Comparison of ENCODE assay signal across 8 cellular contexts in genomic region chr3:49724586-49724985, GRCh38. TPM values are rescaled to one million over a fixed set of nuclear protein-coding genes. Genes with fewer than 3 reads are reported as not detected.
DNase-seq lines count a peak whose midpoint lies in the region; ATAC-seq and TF ChIP-seq lines count a peak whose summit lies in the region.

No MANE protein-coding gene starts in this region.

- H2AFZ ChIP-seq in KMS-11 (ENCODE audit: low read depth): 0 out of 2 replicates have a peak overlapping the region, but pooled peaks have one; percentile 41

- TF ChIP-seq CTCF in BJ (IDR thresholded peaks at IDR 0.05; ENCODE audit: insufficient read depth, low read depth, low read length): no peak
- TF ChIP-seq CTCF in KMS-11 (conservative IDR thresholded peaks at IDR 0.05; ENCODE audit: low read depth, low read length): no peak
- TF ChIP-seq CTCF in brain (conservative IDR thresholded peaks at IDR 0.05): no peak
- TF ChIP-seq CTCF in lower lobe of right lung (IDR thresholded peaks at IDR 0.05): no peak

- peak overlapping the region; percentile 90 to 98 (median 97) for H3K27ac Mint-ChIP-seq in brain

- H3K79me2 ChIP-seq in KMS-11 (ENCODE audit: insufficient read depth, low read depth): peaks cover 9% of the 10 kb centered on the region; the same call in 1 of the 2 replicates

- H3K9me3 ChIP-seq in lower lobe of right lung: no peaks in the 10 kb centered on the region

- peaks cover 12% of the 10 kb centered on the region for H3K27me3 Mint-ChIP-seq in brain

- H3K9ac ChIP-seq in KMS-11: peak overlapping the region; percentile 91

- H3K4me3 Mint-ChIP-seq in brain: peak overlapping the region; percentile 93 to 95 (median 94)

- POLR2A ChIA-PET in BJ (lab: Charles Lee): no interaction called here

- DNase-seq in BJ (ENCODE audit: low read depth) (no peak), lower lobe of right lung (no peak), GF-D8 (lab: John Stamatoyannopoulos, UW) (no peak), kidney tubule cell (ENCODE audit: low spot score) (no peak)

- 19% methylated on average over 6 of the region's 6 CpGs for whole genome bisulfite sequencing in urinary bladder

- CTCF ChIA-PET in BJ (lab: Yijun Ruan, JAX): interaction anchor here (1.4 kb wide), 1 partner anchor 78 kb away, joined by 5 read pairs; the partner anchor contains the start of gene INKA1

- H3K4me2 ChIP-seq in KMS-11: peak overlapping the region; percentile 91

- H3K36me3 ChIP-seq in BJ (ENCODE audit: control insufficient read depth, insufficient read depth, low read length) (peaks cover 28% of the 10 kb centered on the region), KMS-11 (ENCODE audit: insufficient read depth) (no peaks in the 10 kb centered on the region), lower lobe of right lung (peaks cover 65% of the 10 kb centered on the region), urinary bladder (ENCODE audit: insufficient read depth) (no peaks in the 10 kb centered on the region)

- H3K4me3 ChIP-seq in BJ (ENCODE audit: low read depth, low read length) (peak overlapping the region; percentile 100), KMS-11 (IDR thresholded peaks at IDR 0.05; ENCODE audit: insufficient read depth, low read depth, low read length) (no peak overlapping the region), lower lobe of right lung (peak overlapping the region; percentile 96), urinary bladder (ENCODE audit: low read depth, low read length) (peak overlapping the region; percentile 48)

- H3K4me1 Mint-ChIP-seq in brain: peaks cover 32% of the 10 kb centered on the region

- H3K27ac ChIP-seq in KMS-11 (peak overlapping the region; percentile 93), lower lobe of right lung (peak overlapping the region; percentile 97), urinary bladder (ENCODE audit: low read depth) (peak overlapping the region; percentile 88)

- intact Hi-C loops in lower lobe of right lung (cut with DNase I): no loop called here

- H3K4me1 ChIP-seq in KMS-11 (ENCODE audit: low read depth, poor library complexity, severe bottlenecking) (peaks cover 14% of the 10 kb centered on the region), lower lobe of right lung (peaks cover 32% of the 10 kb centered on the region), urinary bladder (ENCODE audit: insufficient read depth) (no peaks in the 10 kb centered on the region)

- ATAC-seq in lower lobe of right lung (no peak), HG02840 (IDR thresholded peaks at IDR 0.05; ENCODE audit: low FRiP score, unreplicated experiment) (no peak)

- peaks cover 4% of the 10 kb centered on the region for H3K36me3 Mint-ChIP-seq in brain

- H3K27me3 ChIP-seq in BJ (ENCODE audit: control insufficient read depth, insufficient read depth, low read length) (no peaks in the 10 kb centered on the region), KMS-11 (ENCODE audit: insufficient read depth, low read depth) (no peaks in the 10 kb centered on the region), lower lobe of right lung (ENCODE audit: low read depth) (no peaks in the 10 kb centered on the region)

- H4K20me1 ChIP-seq in KMS-11 (ENCODE audit: insufficient read depth): no peaks in the 10 kb centered on the region

- H3K9me3 Mint-ChIP-seq in brain: no peaks in the 10 kb centered on the region

RNA-seq across cellular contexts. Expression of gene GMPPB, which starts 0.8 kb away (rescaled TPM):
- polyA plus RNA-seq in BJ (2011; rRNA removed) (19.0 and 30.0 TPM in 2 replicates), brain (ENCODE audit: insufficient read depth, low read depth, low replicate concordance) (10.8 TPM), urinary bladder (17.9 TPM)
- polyA minus RNA-seq in BJ (2011; rRNA and poly(A)+ RNA removed): 15.3 and 23.1 TPM in 2 replicates
- total RNA-seq in lower lobe of right lung (27.3 TPM), urinary bladder (11.3 TPM)

RNA-seq across cellular contexts. Expression of gene AMIGO3, which starts 5.1 kb away (rescaled TPM):
- polyA plus RNA-seq in BJ (2011; rRNA removed): not detected in 2 replicates
- 0.26 TPM in 1 of 2 replicates, not detected in the other for polyA minus RNA-seq in BJ (2011; rRNA and poly(A)+ RNA removed)
- polyA plus RNA-seq in brain (ENCODE audit: insufficient read depth, low read depth, low replicate concordance): 2.0 TPM
- total RNA-seq in lower lobe of right lung: not detected
- not detected for total RNA-seq in urinary bladder
- 1.1 TPM for polyA plus RNA-seq in urinary bladder

RNA-seq across cellular contexts. Expression of gene RNF123, which starts 35.2 kb away (rescaled TPM):
- polyA plus RNA-seq in BJ (2011; rRNA removed) (28.8 and 61.2 TPM in 2 replicates), brain (ENCODE audit: insufficient read depth, low read depth, low replicate concordance) (33.9 TPM), urinary bladder (29.3 TPM)
- polyA minus RNA-seq in BJ (2011; rRNA and poly(A)+ RNA removed): 32.6 and 50.6 TPM in 2 replicates
- total RNA-seq in lower lobe of right lung (42.9 TPM), urinary bladder (15.9 TPM)

RNA-seq across cellular contexts. Expression of gene MST1, which starts 35.3 kb away (rescaled TPM):
- polyA plus RNA-seq in BJ (2011; rRNA removed): 5.5 and 10.7 TPM in 2 replicates
- polyA minus RNA-seq in BJ (2011; rRNA and poly(A)+ RNA removed): 1.0 and 5.0 TPM in 2 replicates
- polyA plus RNA-seq in brain (ENCODE audit: insufficient read depth, low read depth, low replicate concordance): 2.2 TPM
- 17.5 TPM for total RNA-seq in lower lobe of right lung
- 5.5 TPM for total RNA-seq in urinary bladder
- polyA plus RNA-seq in urinary bladder: 11.2 TPM

RNA-seq across cellular contexts. Expression of gene APEH, which starts 50.4 kb away (rescaled TPM):
- polyA plus RNA-seq in BJ (2011; rRNA removed) (105 and 165 TPM in 2 replicates), brain (ENCODE audit: insufficient read depth, low read depth, low replicate concordance) (74.0 TPM), urinary bladder (73.4 TPM)
- 137 and 228 TPM in 2 replicates for polyA minus RNA-seq in BJ (2011; rRNA and poly(A)+ RNA removed)
- total RNA-seq in lower lobe of right lung (83.4 TPM), urinary bladder (51.4 TPM)
